ENCODE assay signal across 28 cellular contexts in the genomic region with DNA sequence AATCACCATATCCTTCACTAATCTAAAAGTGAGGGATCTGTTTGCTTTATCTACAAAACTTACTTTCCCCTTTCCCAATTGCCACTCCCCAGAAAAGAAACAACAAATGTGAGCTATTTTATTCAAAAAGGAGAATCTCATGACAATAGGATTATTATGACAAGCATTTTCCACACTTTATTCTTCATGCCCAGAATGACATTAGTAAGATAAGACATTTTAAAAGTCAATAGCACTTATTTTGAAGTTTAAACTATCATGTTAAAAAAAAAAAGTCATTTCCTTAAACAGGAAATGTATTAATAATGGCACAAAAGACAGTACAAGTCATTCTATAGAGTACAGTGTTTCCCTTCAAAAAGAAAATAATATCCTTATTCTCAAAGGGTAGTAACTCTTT.
"Had no signal": no experiment of that assay in that cellular context is flagged by ENCODE, and none has a peak within 500 bp of the region (broad histone marks: within the 10 kb centered on the region; RNA-seq: fewer than 3 reads in every experiment).

No MANE protein-coding gene starts in this region.

- H3K9me3 ChIP-seq: ascending aorta, breast epithelium, colonic mucosa, esophagus muscularis mucosa, gastrocnemius medialis, heart left ventricle had no signal

- H3K27ac ChIP-seq: ascending aorta, breast epithelium, cardiac muscle cell, colonic mucosa, esophagus muscularis mucosa, foreskin keratinocyte, gastrocnemius medialis, heart left ventricle had no signal

- ATAC-seq: activated CD4-positive, alpha-beta T cell treated with anti-CD3 and anti-CD28 coated beads for 36 hours; activated CD8-positive, alpha-beta memory T cell treated with anti-CD3 and anti-CD28 coated beads, Interleukin-2, amount 10 ng/mL, durations not matched to agents 7 days and 5 days; activated CD8-positive, alpha-beta T cell treated with anti-CD3 and anti-CD28 coated beads, Interleukin-2, amount 10 ng/mL, durations not matched to agents 7 days and 5 days; activated naive CD4-positive, alpha-beta T cell treated with anti-CD3 and anti-CD28 coated beads, Interleukin-2, amount 50 U/mL, for 72 hours; foreskin keratinocyte; gastrocnemius medialis; heart left ventricle had no signal

- H3K27me3 ChIP-seq: ascending aorta, breast epithelium, colonic mucosa, gastrocnemius medialis had no signal

- H3K36me3 ChIP-seq: ascending aorta, breast epithelium, cardiac muscle cell, colonic mucosa, esophagus muscularis mucosa, gastrocnemius medialis, heart left ventricle had no signal

- H3K4me1 ChIP-seq: ascending aorta, breast epithelium, colonic mucosa, foreskin keratinocyte, gastrocnemius medialis had no signal

- H3K4me3 ChIP-seq: ascending aorta, breast epithelium, cardiac muscle cell, colonic mucosa, esophagus muscularis mucosa, gastrocnemius medialis, heart left ventricle had no signal

- DNase-seq: activated CD4-positive, alpha-beta memory T cell treated with anti-CD3 and anti-CD28 coated beads for 36 hours; activated CD4-positive, alpha-beta T cell treated with anti-CD3 and anti-CD28 coated beads for 36 hours; activated CD4-positive, alpha-beta T cell treated with anti-CD3 and anti-CD28 coated beads, Interleukin-2, amount 10 ng/mL, durations not matched to agents 24 days and 14 days; activated CD4-positive, CD25-positive, alpha-beta regulatory T cell; activated CD4-positive, CD25-positive, alpha-beta regulatory T cell treated with anti-CD3 and anti-CD28 coated beads, Interleukin-2, amount 50 U/mL, for 72 hours; activated CD8-positive, alpha-beta memory T cell treated with anti-CD3 and anti-CD28 coated beads, Interleukin-2, amount 10 ng/mL, durations not matched to agents 7 days and 5 days; activated CD8-positive, alpha-beta memory T cell treated with anti-CD3 and anti-CD28 coated beads, Interleukin-2, amount 50 U/mL, for 4 hours; activated CD8-positive, alpha-beta T cell treated with anti-CD3 and anti-CD28 coated beads, Interleukin-2, amount 10 ng/mL, durations not matched to agents 7 days and 5 days; activated effector memory CD4-positive, alpha-beta T cell treated with anti-CD3 and anti-CD28 coated beads, Interleukin-2, amount 50 U/mL, for 16 hours; activated naive CD4-positive, alpha-beta T cell treated with anti-CD3 and anti-CD28 coated beads for 36 hours; activated naive CD8-positive, alpha-beta T cell treated with anti-CD3 and anti-CD28 coated beads, Interleukin-2, amount 10 ng/mL, durations not matched to agents 7 days and 5 days; activated T-cell treated with anti-CD3 and anti-CD28 coated beads, Interleukin-2, amount 50 U/mL, for 1 hour; activated T-cell treated with anti-CD3 and anti-CD28 coated beads, Interleukin-2, amount 50 U/mL, for 48 hours; central memory CD4-positive, alpha-beta T cell; cerebellar nuclear complex; colonic mucosa; effector CD8-positive, alpha-beta T cell; erythroblast; foreskin keratinocyte; gastrocnemius medialis; glutamatergic neuron; heart left ventricle; T-helper 9 cell had no signal
